In genomic region chr3:51408813-51409212, GRCh38 we compare ENCODE assay signal across 30 cellular contexts.
"Had no signal": no experiment of that assay in that cellular context is flagged by ENCODE, and none has a peak within 500 bp of the region (broad histone marks: within the 10 kb centered on the region; RNA-seq: fewer than 3 reads in every experiment).

No MANE protein-coding gene starts in this region.

- H3K9me3 Mint-ChIP-seq: activated B cell treated with CpG ODN at 0.5 μM for 24 hours; activated CD4-positive, alpha-beta memory T cell treated with anti-CD3 and anti-CD28 coated beads for 36 hours; activated naive CD8-positive, alpha-beta T cell treated with anti-CD3 and anti-CD28 coated beads, Interleukin-2, amount 10 ng/mL, durations not matched to agents 7 days and 5 days; activated T-helper 2 cell treated with anti-CD3 and anti-CD28 coated beads, Interferon-gamma antibody, Interleukin-2, Interleukin-4, amounts not matched to agents 10 μg/mL and 5 μg/mL and 100 μg/mL, durations not matched to agents 14 hours and 24 hours and 36 hours; brain; effector memory CD8-positive, alpha-beta T cell; naive B cell; T-cell; T-helper 2 cell treated with Interferon-gamma antibody and Interleukin-4, amounts not matched to agents 5 μg/mL and 100 μg/mL, for 36 hours; type B pancreatic cell had no signal

- H3K27ac ChIP-seq: ascending aorta, coronary artery, left ventricle myocardium inferior, pancreas, prostate gland, skin epidermis, thoracic aorta, vagina had no signal

- H3K27me3 Mint-ChIP-seq: activated B cell treated with CpG ODN at 0.5 μM for 24 hours; activated CD4-positive, alpha-beta memory T cell treated with anti-CD3 and anti-CD28 coated beads for 36 hours; activated naive CD8-positive, alpha-beta T cell treated with anti-CD3 and anti-CD28 coated beads, Interleukin-2, amount 10 ng/mL, durations not matched to agents 7 days and 5 days; brain; effector memory CD8-positive, alpha-beta T cell; naive B cell; T-cell; type B pancreatic cell had no signal

- H3K36me3 ChIP-seq: prostate gland had no signal

- H3K9me3 ChIP-seq: ascending aorta, left ventricle myocardium inferior, pancreas, prostate gland, thoracic aorta, vagina had no signal

- H3K27me3 ChIP-seq: ascending aorta, pancreas, vagina had no signal

- H3K4me3 ChIP-seq: ascending aorta, coronary artery, left ventricle myocardium inferior, pancreas, prostate gland, skin epidermis, thoracic aorta, vagina had no signal

- H3K4me1 Mint-ChIP-seq: activated B cell treated with CpG ODN at 0.5 μM for 24 hours, brain had no signal

- H3K27ac Mint-ChIP-seq: activated B cell treated with CpG ODN at 0.5 μM for 24 hours; activated CD4-positive, alpha-beta memory T cell treated with anti-CD3 and anti-CD28 coated beads for 36 hours; activated naive CD8-positive, alpha-beta T cell treated with anti-CD3 and anti-CD28 coated beads, Interleukin-2, amount 10 ng/mL, durations not matched to agents 7 days and 5 days; activated T-helper 2 cell treated with anti-CD3 and anti-CD28 coated beads, Interferon-gamma antibody, Interleukin-2, Interleukin-4, amounts not matched to agents 10 μg/mL and 5 μg/mL and 100 μg/mL, durations not matched to agents 14 hours and 24 hours and 36 hours; brain; T-helper 2 cell treated with Interferon-gamma antibody and Interleukin-4, amounts not matched to agents 5 μg/mL and 100 μg/mL, for 36 hours; type B pancreatic cell had no signal

- ATAC-seq: effector memory CD8-positive, alpha-beta T cell; esophagus mucosa; pancreas; sciatic nerve; T-cell had no signal

- H3K4me3 Mint-ChIP-seq: activated B cell treated with CpG ODN at 0.5 μM for 24 hours; activated CD4-positive, alpha-beta memory T cell treated with anti-CD3 and anti-CD28 coated beads for 36 hours; activated naive CD8-positive, alpha-beta T cell treated with anti-CD3 and anti-CD28 coated beads, Interleukin-2, amount 10 ng/mL, durations not matched to agents 7 days and 5 days; brain; effector memory CD8-positive, alpha-beta T cell; T-cell; T-helper 2 cell treated with Interferon-gamma antibody and Interleukin-4, amounts not matched to agents 5 μg/mL and 100 μg/mL, for 36 hours; type B pancreatic cell had no signal

- H3K4me1 ChIP-seq: ascending aorta, left ventricle myocardium inferior, pancreas, prostate gland, vagina had no signal

- DNase-seq: activated B cell treated with CpG ODN at 0.5 μM for 24 hours; activated CD4-positive, alpha-beta memory T cell treated with anti-CD3 and anti-CD28 coated beads for 36 hours; activated CD8-positive, alpha-beta memory T cell treated with anti-CD3 and anti-CD28 coated beads, Interleukin-2, amount 50 U/mL, for 4 hours; activated naive CD8-positive, alpha-beta T cell treated with anti-CD3 and anti-CD28 coated beads, Interleukin-2, amount 10 ng/mL, durations not matched to agents 7 days and 5 days; activated T-cell treated with anti-CD3 and anti-CD28 coated beads, Interleukin-2, amount 50 U/mL, for 1 hour; effector memory CD8-positive, alpha-beta T cell; foreskin fibroblast; kidney glomerular epithelial cell; left ventricle myocardium inferior; naive B cell; nucleus accumbens; pancreas; retina; stimulated activated CD4-positive, alpha-beta T cell treated with anti-CD3 and anti-CD28 coated beads, Interleukin-1b, Interleukin-23, amount 100 ng/mL, for 48 hours; stimulated activated CD4-positive, alpha-beta T cell treated with anti-CD3 and anti-CD28 coated beads, Interleukin-4, amount 100 ng/mL, for 4 hours; stimulated activated CD8-positive, alpha-beta memory T cell treated with anti-CD3 and anti-CD28 coated beads, Interleukin-4, amount 100 ng/mL, for 48 hours; stimulated activated naive CD4-positive, alpha-beta T cell; T-cell had no signal
